2 cellular contexts compared by ENCODE assay signal in genomic region chr2:232308986-232309385, GRCh38.
TF ChIP-seq lines count a peak whose summit lies in the region.

No MANE protein-coding gene starts in this region.

TF ChIP-seq in A549, 52 proteins besides CTCF, POLR2A, EP300 and RAD21 (continued from another document):
- TF ChIP-seq HMGXB4 (CRISPR knock-in tag; IDR thresholded peaks at IDR 0.05; ENCODE audit: borderline replicate concordance): no peak

TF ChIP-seq in SK-N-SH treated with all-trans-retinoic acid at 6 μM for 48 hours, 23 proteins besides CTCF, POLR2A, EP300 and RAD21 (continued from another document):
- TF ChIP-seq POU6F1 (CRISPR knock-in tag; IDR thresholded peaks at IDR 0.05; ENCODE audit: borderline replicate concordance, low read depth) (no peak), ZC3H10 (CRISPR knock-in tag; IDR thresholded peaks at IDR 0.05) (no peak)
